Comparison of ENCODE assay signal across 10 cellular contexts in genomic region chr2:20422679-20423271, GRCh38. TPM values are rescaled to one million over a fixed set of nuclear protein-coding genes. Genes with fewer than 3 reads are reported as not detected.
A peak's percentile ranks its signal among the peaks of the same experiment; 100 is the strongest.
DNase-seq lines count a peak whose midpoint lies in the region; ATAC-seq, FAIRE-seq and TF ChIP-seq lines count a peak whose summit lies in the region.
"Had no signal": no experiment of that assay in that cellular context is flagged by ENCODE, and none has a peak within 500 bp of the region (broad histone marks: within the 10 kb centered on the region; RNA-seq: fewer than 3 reads in every experiment).

No MANE protein-coding gene starts in this region.

- peaks cover 0 to 4% (median under 1%) of the 10 kb centered on the region in 4 experiments; a peak in 2 of 7 replicates for H3K4me1 ChIP-seq in H1 (replicated peaks in 1 of 4; ENCODE audit: control insufficient read depth in 3 of 4, insufficient read depth in 4 of 4, low read length in 3 of 4)
- no peaks in the 10 kb centered on the region for H3K4me1 ChIP-seq in HAP-1

- H2BK20ac ChIP-seq in H1 (ENCODE audit: low read length) = no peak overlapping the region

- H3K27me3 Mint-ChIP-seq in osteocyte (ENCODE audit: unreplicated experiment) = no peaks in the 10 kb centered on the region

- FAIRE-seq in H1 (lab: Jason Lieb, UNC) = no peak

- H2BK5ac ChIP-seq in H1 (ENCODE audit: low read depth, low read length) = no peak overlapping the region

- no peak overlapping the region for H3K4ac ChIP-seq in H1 (replicated peaks; ENCODE audit: insufficient read length, low read depth, low read length)

- H4K5ac ChIP-seq in H1 (ENCODE audit: insufficient read length, low read depth, low read length) = no peak overlapping the region

- H3K79me1 ChIP-seq in H1 (ENCODE audit: low read depth, low read length) = no peaks in the 10 kb centered on the region

- DNase-seq in ELF-1 (ENCODE audit: low read depth, low spot score) (peak; percentile 74), MV-4-11 (lab: John Stamatoyannopoulos, UW) (peak; percentile 42), H1 (ENCODE audit: low read depth in 1 of 2, low spot score in 2 of 2) (peak in 1 of 2 experiments; percentile 50), osteocyte (ENCODE audit: extremely low spot score, unreplicated experiment) (no peak), activated gamma-delta T cell (lab: John Stamatoyannopoulos, UW) (no peak), HAP-1 (ENCODE audit: low spot score in 2 of 2) (no peak), omental fat pad (ENCODE audit: low spot score) (no peak), HT-29 (ENCODE audit: low spot score) (no peak)

- H2BK15ac ChIP-seq in H1 (ENCODE audit: low read length) = no peak overlapping the region

- CTCF ChIA-PET in H1 (lab: Charles Lee; ENCODE audit: partially characterized antibody) = interaction anchor here (0.6 to 25.0 kb wide), 35 partner anchors 13 to 1806 kb away, joined by 3 to 404 read pairs (median 4); partner anchors contain the start of genes HS1BP3 and RHOB

- H4K20me1 ChIP-seq in H1 (replicated peaks in 1 of 2; ENCODE audit: control insufficient read depth in 1 of 2, insufficient read depth in 2 of 2, low read length in 2 of 2) = no peaks in the 10 kb centered on the region

- H3K14ac ChIP-seq in H1 (ENCODE audit: insufficient read length) = no peak overlapping the region

- in situ Hi-C loops in HAP-1 (cut with MboI; ENCODE audit: low sequenced_read_pairs) = no loop called here

- H3K56ac ChIP-seq in H1 (replicated peaks; ENCODE audit: insufficient read length, low read depth, low read length) = no peak overlapping the region

- peak; percentile 76 to 77 for TF ChIP-seq RAD21 in H1 (IDR thresholded peaks at IDR 0.05 in 1 of 2, conservative IDR thresholded peaks at IDR 0.05 in 1 of 2; ENCODE audit: low read depth in 2 of 2, low read length in 2 of 2)

- POLR2A ChIA-PET in H1 (lab: Charles Lee; ENCODE audit: partially characterized antibody) = interaction anchor here (1.3 to 3.0 kb wide), 2 partner anchors 25 to 31 kb away, joined by 3 to 12 read pairs; partner anchors contain the start of gene RHOB

- no peaks in the 10 kb centered on the region for H3K36me3 Mint-ChIP-seq in osteocyte (ENCODE audit: unreplicated experiment)

- H3K36me3 ChIP-seq in H1 (ENCODE audit: control insufficient read depth in 2 of 4, insufficient read depth in 4 of 4, low read length in 3 of 4) (no peaks in the 10 kb centered on the region), HAP-1 (replicated peaks) (no peaks in the 10 kb centered on the region)
- H3K36me3 ChIP-seq: right lobe of liver had no signal

- no peak overlapping the region for H3K27ac Mint-ChIP-seq in osteocyte (ENCODE audit: unreplicated experiment)

- no peaks in the 10 kb centered on the region for H3K9me3 ChIP-seq in H1 (ENCODE audit: insufficient read depth in 2 of 2, low read depth in 1 of 2, low read length in 1 of 2)
- no peaks in the 10 kb centered on the region for H3K9me3 ChIP-seq in HAP-1
- H3K9me3 ChIP-seq: right lobe of liver had no signal

- TF ChIP-seq POLR2A in H1 (IDR thresholded peaks at IDR 0.05; ENCODE audit: control extremely low read depth in 1 of 2, low read depth in 2 of 2, low read length in 2 of 2) = no peak

- no peak overlapping the region for H2BK12ac ChIP-seq in H1 (ENCODE audit: low read depth, low read length)

- ATAC-seq in omental fat pad (ENCODE audit: low FRiP score) = no peak

- no peak overlapping the region for H3K4me2 ChIP-seq in H1 (ENCODE audit: insufficient read depth in 1 of 2, low read depth in 2 of 2, low read length in 2 of 2)

- no peak overlapping the region for H2AK5ac ChIP-seq in H1 (ENCODE audit: low read depth, low read length)

- H4K8ac ChIP-seq in H1 (ENCODE audit: extremely low read depth, insufficient read depth, low read length) = no peak overlapping the region

- no peaks in the 10 kb centered on the region for H3K79me2 ChIP-seq in H1 (ENCODE audit: control insufficient read depth in 1 of 2, insufficient read depth in 2 of 2, low read length in 2 of 2)

- 0 out of 2 replicates have a peak overlapping the region, but pooled peaks have one; percentile 58 for H2AFZ ChIP-seq in H1 (ENCODE audit: low read length)

- TF ChIP-seq EP300 in H1 (IDR thresholded peaks at IDR 0.05; ENCODE audit: borderline replicate concordance in 1 of 2, low read depth in 2 of 2, low read length in 2 of 2) = no peak

- H3K23me2 ChIP-seq in H1 (ENCODE audit: low read depth, low read length) = no peaks in the 10 kb centered on the region

- 85% methylated on average over 7 of the region's 7 CpGs; no CpG with 5 or more reads in 1 of the 2 experiments for WGBS in H1 (ENCODE audit: extremely low coverage in 1 of 2, insufficient coverage in 1 of 2, insufficient read length in 1 of 2, insufficient replicate concordance in 2 of 2, low coverage in 1 of 2, low lambda C conversion rate in 2 of 2, missing lambda C conversion rate in 1 of 2), 2 experiments

- H2BK120ac ChIP-seq in H1 (replicated peaks; ENCODE audit: low read depth, low read length) = no peak overlapping the region

- H3K9me3 Mint-ChIP-seq in osteocyte (ENCODE audit: unreplicated experiment) = no peaks in the 10 kb centered on the region

- H3K27me3 ChIP-seq in H1 (replicated peaks in 1 of 4; ENCODE audit: control insufficient read depth in 3 of 4, extremely low read depth in 1 of 4, insufficient read depth in 3 of 4, low read length in 3 of 4) = no peaks in the 10 kb centered on the region
- H3K27me3 ChIP-seq in HAP-1 (ENCODE audit: low read depth) = no peaks in the 10 kb centered on the region
- H3K27me3 ChIP-seq: right lobe of liver had no signal

- H3K27ac ChIP-seq in H1 (ENCODE audit: low read depth, low read length) = no peak overlapping the region
- H3K27ac ChIP-seq: HL-60 had no signal

- TF ChIP-seq CTCF in H1 (IDR thresholded peaks at IDR 0.05; ENCODE audit: control extremely low read depth in 1 of 3, insufficient read depth in 1 of 3, low read depth in 1 of 3, low read length in 3 of 3) = peak; percentile 35 to 71 (median 71)
- TF ChIP-seq CTCF in osteocyte (IDR thresholded peaks at IDR 0.05) = peak; percentile 14
- no peak for TF ChIP-seq CTCF in omental fat pad (IDR thresholded peaks at IDR 0.05)

- no peak overlapping the region for H3K9ac ChIP-seq in H1 (replicated peaks in 1 of 4; ENCODE audit: extremely low read depth in 1 of 4, low read depth in 3 of 4, low read length in 3 of 4)

- no peak overlapping the region for H3K18ac ChIP-seq in H1 (ENCODE audit: extremely low read depth, low read length)

- H4K91ac ChIP-seq in H1 (replicated peaks; ENCODE audit: insufficient read length, low read length) = no peak overlapping the region

- H3K4me3 ChIP-seq in H1 (ENCODE audit: extremely low read depth in 1 of 4, insufficient read depth in 2 of 4, low read depth in 3 of 4, low read length in 4 of 4) (no peak overlapping the region), HAP-1 (no peak overlapping the region)
- H3K4me3 ChIP-seq: right lobe of liver had no signal

- H3K23ac ChIP-seq in H1 (ENCODE audit: insufficient read length) = no peak overlapping the region

- peaks cover 53% of the 10 kb centered on the region for H3K4me1 Mint-ChIP-seq in osteocyte (ENCODE audit: unreplicated experiment)

- H3K4me3 Mint-ChIP-seq in osteocyte (ENCODE audit: unreplicated experiment) = no peak overlapping the region

TF ChIP-seq in H1, 55 proteins besides CTCF, POLR2A, EP300 and RAD21:
- TF ChIP-seq SUZ12 (IDR thresholded peaks at IDR 0.05; ENCODE audit: low read length) (no peak), SIN3A (conservative IDR thresholded peaks at IDR 0.05 in 1 of 2, IDR thresholded peaks at IDR 0.05 in 1 of 2; ENCODE audit: low read depth in 1 of 2, low read length in 2 of 2) (0 out of 4 replicates have a peak, but pooled peaks of 1 of the 2 experiments have one; percentile 51)
TF ChIP-seq in H1: peak in this region for 1.

RNA-seq across cellular contexts. Expression of gene RHOB, which starts 24.1 kb away (rescaled TPM):
- total RNA-seq in H1 (2021; fragmentation: NEBNext Ultra II Directional; extraction: Animal tissue kit (Norgen Biotek cat#: 25700)) = 9.5 and 13.5 TPM in 2 replicates
- 9.3 and 17.8 TPM in 2 replicates for polyA plus RNA-seq in H1 (2011; rRNA removed)
- polyA plus RNA-seq in H1 (2011; cell fraction: cytosol; rRNA removed) = 12.2 TPM
- 12.4 TPM for polyA plus RNA-seq in H1 (2011; cell fraction: nucleus; rRNA removed)
- 6.7 to 9.6 TPM (median 7.6 TPM) in 4 replicates for polyA plus RNA-seq in H1 (2012, experiment 1 of 2)
- polyA plus RNA-seq in H1 (2012, experiment 2 of 2) = 14.3 TPM
- 5.4 TPM for polyA plus RNA-seq in H1 (2013, experiment 1 of 2)
- polyA plus RNA-seq in H1 (2013, experiment 2 of 2) = 5.6 TPM
- polyA minus RNA-seq in H1 (2011; rRNA and poly(A)+ RNA removed) = 3.1 and 4.1 TPM in 2 replicates
- 12.4 TPM for polyA minus RNA-seq in H1 (2011; cell fraction: cytosol; rRNA and poly(A)+ RNA removed)
- 40.4 TPM for polyA minus RNA-seq in H1 (2011; cell fraction: nucleus; rRNA and poly(A)+ RNA removed)
- 141 and 160 TPM in 2 replicates for total RNA-seq in osteocyte
- 1,000 to 10,000 TPM in 3 of 4 donors, 100 to 1,000 TPM in 1; 917 to 1,730 (median 1,246) TPM for total RNA-seq in omental fat pad
- 702 and 712 TPM in 2 replicates for total RNA-seq in HT-29 (2014; rRNA removed; shearing (Covaris generic))

Comparison
In these comparisons a context has a peak if more than half of its experiments do, and no peak if none do; other contexts are left out.
1. DNase-seq: peak in ELF-1 (single experiment) and MV-4-11 (single experiment); none in osteocyte (single experiment), activated gamma-delta T cell (single experiment), HAP-1 (0 of 2), omental fat pad (single experiment) and HT-29 (single experiment).
2. CTCF ChIP-seq: peak in H1 (3 of 3) and osteocyte (single experiment); none in omental fat pad (0 of 3).